ENCODE assay signal across 7 cellular contexts in the genomic region with DNA sequence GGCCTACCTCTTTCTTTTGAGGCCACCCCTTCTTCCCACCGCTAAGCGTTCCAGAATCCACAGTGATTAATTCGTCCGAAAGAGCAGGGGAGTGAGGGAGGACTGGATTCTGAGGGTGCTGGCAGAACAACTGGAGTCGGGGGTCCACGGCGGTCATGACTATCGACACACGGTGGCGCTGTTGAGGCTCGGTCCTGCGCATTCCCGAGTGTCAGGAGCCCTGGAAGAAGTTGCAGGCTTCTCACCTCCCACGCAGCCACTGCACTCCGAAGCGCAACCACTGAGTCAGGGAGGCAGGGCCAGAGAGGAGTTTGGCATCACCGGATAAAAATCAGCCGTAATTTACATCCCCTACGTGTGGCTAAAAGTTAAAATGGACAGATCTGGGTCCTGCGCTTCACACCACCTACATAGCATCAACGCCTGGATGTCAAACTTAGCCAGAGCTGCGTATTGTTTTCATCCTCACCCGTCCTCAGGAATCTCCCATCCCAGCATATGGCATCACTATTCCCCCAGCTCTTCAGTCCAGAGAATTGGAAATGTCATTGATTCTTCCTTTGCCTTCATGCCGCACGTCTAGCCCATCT. TPM values are rescaled to one million over a fixed set of nuclear protein-coding genes. Genes with fewer than 3 reads are reported as not detected.
DNase-seq lines count a peak whose midpoint lies in the region; ATAC-seq and TF ChIP-seq lines count a peak whose summit lies in the region.

No MANE protein-coding gene starts in this region.

- TF ChIP-seq CTCF in lung (IDR thresholded peaks at IDR 0.05; ENCODE audit: control extremely low read depth, extremely low read depth), result peak; percentile 70

- peaks cover 5% of the 10 kb centered on the region for H3K4me1 Mint-ChIP-seq in activated CD4-positive, alpha-beta memory T cell treated with anti-CD3 and anti-CD28 coated beads, Interleukin-2, amount 10 ng/mL, durations not matched to agents 7 days and 5 days

- CTCF ChIA-PET in activated CD4-positive, alpha-beta memory T cell treated with anti-CD3 and anti-CD28 coated beads, Interleukin-2, amount 10 ng/mL, durations not matched to agents 7 days and 5 days (lab: Charles Lee), result interaction anchor here (0.7 to 4.9 kb wide), 7 partner anchors 10 to 99 kb away, joined by 3 to 90 read pairs (median 3); a partner anchor contains a TSS

- no peaks in the 10 kb centered on the region for H3K9me3 ChIP-seq in lung (ENCODE audit: control insufficient read depth in 2 of 2, insufficient read depth in 1 of 2, low read length in 1 of 2)

- H3K27ac Mint-ChIP-seq in activated CD4-positive, alpha-beta memory T cell treated with anti-CD3 and anti-CD28 coated beads, Interleukin-2, amount 10 ng/mL, durations not matched to agents 7 days and 5 days, result no peak overlapping the region

- peaks cover 2% of the 10 kb centered on the region for H3K36me3 Mint-ChIP-seq in activated CD4-positive, alpha-beta memory T cell treated with anti-CD3 and anti-CD28 coated beads, Interleukin-2, amount 10 ng/mL, durations not matched to agents 7 days and 5 days (ENCODE audit: low read depth)

- DNase-seq in GM19238 (ENCODE audit: insufficient read length, low spot score), result peak; percentile 87
- DNase-seq in NCI-H226, result peak; percentile 24
- DNase-seq in activated CD4-positive, alpha-beta memory T cell treated with anti-CD3 and anti-CD28 coated beads, Interleukin-2, amount 10 ng/mL, durations not matched to agents 7 days and 5 days, result peak; percentile 71
- DNase-seq in dermis microvascular lymphatic vessel endothelial cell (ENCODE audit: low read depth in 2 of 2), result peak; percentile 22 to 71
- DNase-seq in lung (ENCODE audit: low spot score), result peak; percentile 79
- DNase-seq in stimulated activated CD8-positive, alpha-beta memory T cell treated with anti-CD3 and anti-CD28 coated beads, Interleukin-12 subunit alpha, Interleukin-12 subunit beta, amount 100 ng/mL, for 24 hours (ENCODE audit: extremely low read depth), result peak; percentile 59
- DNase-seq in H4 (ENCODE audit: low spot score), result no peak

- no peaks in the 10 kb centered on the region for H3K4me1 ChIP-seq in lung (ENCODE audit: control insufficient read depth in 2 of 2, insufficient read depth in 2 of 2, low read length in 2 of 2)

- no peaks in the 10 kb centered on the region for H3K27me3 ChIP-seq in lung (ENCODE audit: control insufficient read depth, insufficient read depth)

- peaks cover 5% of the 10 kb centered on the region for H3K9me3 Mint-ChIP-seq in activated CD4-positive, alpha-beta memory T cell treated with anti-CD3 and anti-CD28 coated beads, Interleukin-2, amount 10 ng/mL, durations not matched to agents 7 days and 5 days

- no peak overlapping the region for H3K27ac ChIP-seq in lung (ENCODE audit: low read depth in 1 of 2, low read length in 1 of 2)

- WGBS in lung, 2 donors, result 18 to 19% methylated on average over 25 of the region's 25 CpGs

- H3K4me3 Mint-ChIP-seq in activated CD4-positive, alpha-beta memory T cell treated with anti-CD3 and anti-CD28 coated beads, Interleukin-2, amount 10 ng/mL, durations not matched to agents 7 days and 5 days, result no peak overlapping the region

- H3K36me3 ChIP-seq in lung (ENCODE audit: control insufficient read depth in 2 of 2, insufficient read depth in 2 of 2, low read length in 2 of 2), result no peaks in the 10 kb centered on the region

- POLR2A ChIA-PET in activated CD4-positive, alpha-beta memory T cell treated with anti-CD3 and anti-CD28 coated beads, Interleukin-2, amount 10 ng/mL, durations not matched to agents 7 days and 5 days (lab: Charles Lee), result interaction anchor here (0.9 to 1.2 kb wide), 2 partner anchors 38 to 98 kb away, joined by 5 to 12 read pairs; a partner anchor contains a TSS

- peaks cover 12% of the 10 kb centered on the region for H3K27me3 Mint-ChIP-seq in activated CD4-positive, alpha-beta memory T cell treated with anti-CD3 and anti-CD28 coated beads, Interleukin-2, amount 10 ng/mL, durations not matched to agents 7 days and 5 days

- peak; percentile 88 for ATAC-seq in lung (ENCODE audit: insufficient read depth, low FRiP score)

- no peak overlapping the region for H3K4me3 ChIP-seq in lung

RNA-seq across cellular contexts. Expression of a gene that starts 10.7 kb away (rescaled TPM):
- 1 to 10 TPM; 3.7 to 4.3 TPM for total RNA-seq in activated CD4-positive, alpha-beta memory T cell treated with anti-CD3 and anti-CD28 coated beads, Interleukin-2, amount 10 ng/mL, durations not matched to agents 7 days and 5 days
- total RNA-seq in dermis microvascular lymphatic vessel endothelial cell (13.4 and 45.5 TPM in 2 replicates), lung (10 to 100 TPM in 1 of 2 donors, 1 to 10 TPM in 1; 7.7 to 39.6 TPM)
- polyA plus RNA-seq in lung, result 1 to 10 TPM; 6.6 to 8.2 TPM
- 9.1 and 11.3 TPM in 2 replicates for total RNA-seq in H4 (2014; rRNA removed; shearing (Covaris generic))

RNA-seq across cellular contexts. Expression of a gene that starts 13.8 kb away (rescaled TPM):
- total RNA-seq in activated CD4-positive, alpha-beta memory T cell treated with anti-CD3 and anti-CD28 coated beads, Interleukin-2, amount 10 ng/mL, durations not matched to agents 7 days and 5 days, result not detected
- total RNA-seq in dermis microvascular lymphatic vessel endothelial cell, result 0.13 TPM in 2 replicates
- total RNA-seq in lung, result under 1 TPM; 0.28 to 0.67 TPM
- polyA plus RNA-seq in lung, result under 1 TPM; 0.12 to 0.15 TPM
- total RNA-seq in H4 (2014; rRNA removed; shearing (Covaris generic)), result 0.04 and 0.56 TPM in 2 replicates

RNA-seq across cellular contexts. Expression of a gene that starts 13.9 kb away (rescaled TPM):
- 10 to 100 TPM; 32.8 to 33.2 TPM for total RNA-seq in activated CD4-positive, alpha-beta memory T cell treated with anti-CD3 and anti-CD28 coated beads, Interleukin-2, amount 10 ng/mL, durations not matched to agents 7 days and 5 days
- 28.0 and 34.6 TPM in 2 replicates for total RNA-seq in dermis microvascular lymphatic vessel endothelial cell
- 10 to 100 TPM; 35.9 to 36.5 TPM for total RNA-seq in lung
- 10 to 100 TPM; 32.7 to 52.2 TPM for polyA plus RNA-seq in lung
- total RNA-seq in H4 (2014; rRNA removed; shearing (Covaris generic)), result 21.6 and 25.3 TPM in 2 replicates

RNA-seq across cellular contexts. Expression of a gene that starts 32.4 kb away (rescaled TPM):
- under 1 TPM; 0.30 to 0.35 TPM for total RNA-seq in activated CD4-positive, alpha-beta memory T cell treated with anti-CD3 and anti-CD28 coated beads, Interleukin-2, amount 10 ng/mL, durations not matched to agents 7 days and 5 days
- total RNA-seq in dermis microvascular lymphatic vessel endothelial cell, result under 0.01 TPM in 2 replicates
- under 1 TPM in 1 of 2 donors, not detected in 1; 0.15 TPM for total RNA-seq in lung
- under 1 TPM; 0.04 to 0.07 TPM for polyA plus RNA-seq in lung
- total RNA-seq in H4 (2014; rRNA removed; shearing (Covaris generic)), result not detected in 2 replicates

RNA-seq across cellular contexts. Expression of a gene that starts 33.3 kb away (rescaled TPM):
- total RNA-seq in activated CD4-positive, alpha-beta memory T cell treated with anti-CD3 and anti-CD28 coated beads, Interleukin-2, amount 10 ng/mL, durations not matched to agents 7 days and 5 days, result 10 to 100 TPM; 25.9 to 26.0 TPM
- 11.8 and 21.0 TPM in 2 replicates for total RNA-seq in dermis microvascular lymphatic vessel endothelial cell
- 10 to 100 TPM in 1 of 2 donors, 1 to 10 TPM in 1; 6.8 to 21.6 TPM for total RNA-seq in lung
- polyA plus RNA-seq in lung, result 10 to 100 TPM; 10.7 to 12.3 TPM
- total RNA-seq in H4 (2014; rRNA removed; shearing (Covaris generic)), result 7.0 and 19.3 TPM in 2 replicates
